Comparison of ENCODE assay signal across 8 cellular contexts in genomic region chr20:62860391-62860923, GRCh38. TPM values are rescaled to one million over a fixed set of nuclear protein-coding genes. Genes with fewer than 3 reads are reported as not detected.
DNase-seq lines count a peak whose midpoint lies in the region; ATAC-seq and TF ChIP-seq lines count a peak whose summit lies in the region.

No MANE protein-coding gene starts in this region.

- peaks cover 54% of the 10 kb centered on the region for H4K20me1 ChIP-seq in BLaER1

- H3K27ac ChIP-seq in BLaER1 (peak overlapping the region; percentile 95), prostate gland (no peak overlapping the region)

- DNase-seq in T-cell (no peak), fibroblast of pulmonary artery (ENCODE audit: low read depth) (peak; percentile 39), prostate gland (ENCODE audit: low spot score) (no peak), NCI-H345 (lab: John Stamatoyannopoulos, UW) (no peak), iPS-NIHi11 (ENCODE audit: low spot score) (no peak)
- no peak for DNase-seq in stimulated activated CD4-positive, alpha-beta T cell treated with anti-CD3 and anti-CD28 coated beads, Interleukin-2, amount 100 ng/mL, for 24 hours

- no peaks in the 10 kb centered on the region for H3K9me3 Mint-ChIP-seq in T-cell

- H3K4me1 Mint-ChIP-seq in T-cell, result peaks cover 24 to 28% (median 25%) of the 10 kb centered on the region in 3 donors

- H3K4me1 ChIP-seq in BLaER1 (peaks cover 58% of the 10 kb centered on the region), prostate gland (replicated peaks) (peaks cover 3% of the 10 kb centered on the region)

- no peaks in the 10 kb centered on the region for H3K9me3 ChIP-seq in BLaER1
- H3K9me3 ChIP-seq in prostate gland, result no peaks in the 10 kb centered on the region

- H3K27ac Mint-ChIP-seq in T-cell, result peak overlapping the region in 1 of 2 donors; percentile 16

- peaks cover 13% of the 10 kb centered on the region for H3K36me3 Mint-ChIP-seq in T-cell

- H3K4me2 ChIP-seq in BLaER1, result peak overlapping the region; percentile 99

- ATAC-seq in GM21737 (IDR thresholded peaks at IDR 0.05; ENCODE audit: unreplicated experiment), result peak; percentile 6
- ATAC-seq in T-cell (replicated peaks in 1 of 4), result no peak

- TF ChIP-seq POLR2A in prostate gland (IDR thresholded peaks at IDR 0.05), result no peak

- 19% methylated on average over 15 of the region's 24 CpGs for WGBS in prostate gland

- peak overlapping the region; percentile 94 for H3K9ac ChIP-seq in BLaER1

- TF ChIP-seq CTCF in fibroblast of pulmonary artery (IDR thresholded peaks at IDR 0.05; ENCODE audit: low read length, missing control alignments) (peak; percentile 26), prostate gland (IDR thresholded peaks at IDR 0.05) (no peak)

- H3K4me3 Mint-ChIP-seq in T-cell, result peak overlapping the region; percentile 65 to 71 (median 66)

- CTCF ChIA-PET in T-cell (lab: Charles Lee), result interaction anchor here in 1 of 2 donors (0.9 kb wide), 1 partner anchor 174 kb away, joined by 3 read pairs; no protein-coding TSS in a partner anchor

- peaks cover 17% of the 10 kb centered on the region for H3K27me3 ChIP-seq in BLaER1
- H3K27me3 ChIP-seq in prostate gland (replicated peaks; ENCODE audit: insufficient read depth), result no peaks in the 10 kb centered on the region

- no peaks in the 10 kb centered on the region for H3K27me3 Mint-ChIP-seq in T-cell

- peak overlapping the region; percentile 91 for H3K4me3 ChIP-seq in BLaER1
- peak overlapping the region; percentile 56 for H3K4me3 ChIP-seq in fibroblast of pulmonary artery (replicated peaks; ENCODE audit: low read depth, low read length)
- H3K4me3 ChIP-seq in prostate gland, result peak overlapping the region; percentile 42 to 45

- intact Hi-C loops in prostate gland (cut with DNase I), result no loop called here

- POLR2A ChIA-PET in T-cell (lab: Charles Lee), result no interaction called here

- peaks cover 26% of the 10 kb centered on the region for H3K36me3 ChIP-seq in BLaER1
- H3K36me3 ChIP-seq in prostate gland, result no peaks in the 10 kb centered on the region

RNA-seq across cellular contexts. Expression of gene TCFL5, which starts 1.2 kb away (rescaled TPM):
- total RNA-seq in T-cell, result 10 to 100 TPM in 2 of 5 donors, 1 to 10 TPM in 3; 5.0 to 12.7 (median 8.5) TPM
- total RNA-seq in prostate gland, result 10 to 100 TPM in 1 of 2 donors, 1 to 10 TPM in 1; 7.1 to 24.8 TPM

RNA-seq across cellular contexts. Expression of gene COL9A3, which starts 43.6 kb away (rescaled TPM):
- total RNA-seq in T-cell, result 1 to 10 TPM in 1 of 5 donors, under 1 TPM in 3, not detected in 1; 0.51 to 2.1 (median 0.75) TPM
- 1 to 10 TPM; 5.8 to 6.5 TPM for total RNA-seq in prostate gland

RNA-seq across cellular contexts. Expression of gene OGFR, which starts 55.8 kb away (rescaled TPM):
- total RNA-seq in T-cell (10 to 100 TPM; 46.5 to 91.1 (median 83.0) TPM), prostate gland (10 to 100 TPM; 60.2 to 76.9 TPM)
